Comparison of ENCODE assay signal across 11 cellular contexts in the genomic region with DNA sequence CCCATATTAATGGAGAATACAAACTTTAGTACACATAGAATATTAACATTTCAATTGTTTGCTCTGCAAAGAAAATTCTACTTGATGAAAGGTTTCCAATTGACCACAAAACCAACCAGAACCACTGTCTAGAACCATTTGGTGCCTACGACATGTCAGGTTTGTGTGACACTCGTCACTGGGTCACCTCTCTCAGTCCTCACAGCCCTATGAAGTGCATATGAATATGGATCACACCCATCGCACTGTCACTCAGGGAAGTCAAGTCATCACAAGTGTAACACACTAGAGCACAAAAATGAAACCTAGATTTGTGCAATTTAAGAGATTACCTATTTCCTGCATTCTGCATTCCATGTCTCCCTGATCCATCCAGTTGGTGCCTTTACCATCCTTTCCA. TPM values are rescaled to one million over a fixed set of nuclear protein-coding genes. Genes with fewer than 3 reads are reported as not detected.
DNase-seq lines count a peak whose midpoint lies in the region; ATAC-seq and TF ChIP-seq lines count a peak whose summit lies in the region.
"Had no signal": no experiment of that assay in that cellular context is flagged by ENCODE, and none has a peak within 500 bp of the region (broad histone marks: within the 10 kb centered on the region; RNA-seq: fewer than 3 reads in every experiment).

No MANE protein-coding gene starts in this region.

- CTCF ChIA-PET in activated naive CD4-positive, alpha-beta T cell treated with anti-CD3 and anti-CD28 coated beads, Interleukin-2, amount 10 ng/mL, durations not matched to agents 7 days and 5 days (lab: Charles Lee) = interaction anchor here (1.1 to 1.4 kb wide), 3 partner anchors 15 to 53 kb away, joined by 3 to 5 read pairs (median 3); no protein-coding TSS in a partner anchor

- H3K27ac Mint-ChIP-seq in activated naive CD4-positive, alpha-beta T cell treated with anti-CD3 and anti-CD28 coated beads, Interleukin-2, amount 10 ng/mL, durations not matched to agents 7 days and 5 days = peak overlapping the region; percentile 100
- peak overlapping the region; percentile 49 to 92 for H3K27ac Mint-ChIP-seq in effector memory CD8-positive, alpha-beta T cell

- H3K4me2 ChIP-seq in OCI-LY3 (ENCODE audit: low read length) = peak overlapping the region; percentile 91
- H3K4me2 ChIP-seq: GM23338 had no signal

- H4K20me1 ChIP-seq in OCI-LY3 (ENCODE audit: insufficient read depth, low read length) = no peaks in the 10 kb centered on the region; the same call in 1 of the 2 replicates

- H2AFZ ChIP-seq in OCI-LY3 (ENCODE audit: low read depth, low read length) = no peak overlapping the region
- H2AFZ ChIP-seq: GM23338 had no signal

- peaks cover 35% of the 10 kb centered on the region for H3K36me3 Mint-ChIP-seq in activated naive CD4-positive, alpha-beta T cell treated with anti-CD3 and anti-CD28 coated beads, Interleukin-2, amount 10 ng/mL, durations not matched to agents 7 days and 5 days
- peaks cover 22% of the 10 kb centered on the region for H3K36me3 Mint-ChIP-seq in effector memory CD8-positive, alpha-beta T cell (ENCODE audit: insufficient read depth)

- peak; percentile 26 for ATAC-seq in effector memory CD8-positive, alpha-beta T cell (replicated peaks)

- peaks cover 80% of the 10 kb centered on the region for H3K4me1 Mint-ChIP-seq in activated naive CD4-positive, alpha-beta T cell treated with anti-CD3 and anti-CD28 coated beads, Interleukin-2, amount 10 ng/mL, durations not matched to agents 7 days and 5 days
- peaks cover 58 to 71% of the 10 kb centered on the region in 2 donors for H3K4me1 Mint-ChIP-seq in effector memory CD8-positive, alpha-beta T cell (ENCODE audit: low read depth in 2 of 2)

- no peak for TF ChIP-seq POLR2A in suprapubic skin (IDR thresholded peaks at IDR 0.05)

- peak overlapping the region; percentile 73 for H3K4me3 Mint-ChIP-seq in activated naive CD4-positive, alpha-beta T cell treated with anti-CD3 and anti-CD28 coated beads, Interleukin-2, amount 10 ng/mL, durations not matched to agents 7 days and 5 days
- H3K4me3 Mint-ChIP-seq in effector memory CD8-positive, alpha-beta T cell = peak overlapping the region; percentile 66 to 81
- H3K4me3 Mint-ChIP-seq: GM23338 had no signal

- no peak for DNase-seq in activated naive CD4-positive, alpha-beta T cell treated with anti-CD3 and anti-CD28 coated beads, Interleukin-2, amount 10 ng/mL, durations not matched to agents 7 days and 5 days
- no peak for DNase-seq in activated naive CD4-positive, alpha-beta T cell treated with Interleukin-2 at 50 U/mL for 16 hours
- DNase-seq in effector memory CD8-positive, alpha-beta T cell = peak in 1 of 3 experiments; percentile 3
- no peak for DNase-seq in suprapubic skin (ENCODE audit: low spot score in 2 of 2)
- no peak for DNase-seq in NCI-H2107 (lab: John Stamatoyannopoulos, UW)
- no peak for DNase-seq in cerebellum (ENCODE audit: low spot score)
- no peak for DNase-seq in NCI-H526 (lab: John Stamatoyannopoulos, UW)
- DNase-seq: left ventricle myocardium inferior had no signal

- H3K9me3 ChIP-seq in OCI-LY3 (ENCODE audit: insufficient read depth, low read length) = no peaks in the 10 kb centered on the region
- H3K9me3 ChIP-seq in suprapubic skin = no peaks in the 10 kb centered on the region
- H3K9me3 ChIP-seq: left ventricle myocardium inferior, thoracic aorta had no signal

- no peaks in the 10 kb centered on the region for H3K27me3 ChIP-seq in OCI-LY3 (ENCODE audit: low read depth, low read length)
- no peaks in the 10 kb centered on the region for H3K27me3 ChIP-seq in suprapubic skin

- H3K9ac ChIP-seq in OCI-LY3 (ENCODE audit: low read length) = peak overlapping the region; percentile 23; the same call in 1 of the 2 replicates

- peaks cover 60% of the 10 kb centered on the region for H3K79me2 ChIP-seq in OCI-LY3 (ENCODE audit: low read length)

- TF ChIP-seq CTCF in OCI-LY3 (IDR thresholded peaks at IDR 0.05; ENCODE audit: low read depth, low read length) = no peak
- no peak for TF ChIP-seq CTCF in suprapubic skin (IDR thresholded peaks at IDR 0.05)

- H3K36me3 ChIP-seq in OCI-LY3 (replicated peaks; ENCODE audit: low read depth, low read length) (peaks cover 7% of the 10 kb centered on the region), suprapubic skin (peaks cover 4% of the 10 kb centered on the region)
- H3K36me3 ChIP-seq: thoracic aorta had no signal

- H3K4me1 ChIP-seq in OCI-LY3 (ENCODE audit: low read length) (peaks cover 38% of the 10 kb centered on the region), suprapubic skin (peaks cover 24% of the 10 kb centered on the region)

- H3K4me3 ChIP-seq in OCI-LY3 (ENCODE audit: low read length) (peak overlapping the region; percentile 61), suprapubic skin (no peak overlapping the region)
- H3K4me3 ChIP-seq: GM23338, left ventricle myocardium inferior, thoracic aorta had no signal

- H3K27ac ChIP-seq in OCI-LY3 (ENCODE audit: low read length) (peak overlapping the region; percentile 93), suprapubic skin (peak overlapping the region; percentile 28)

- TF ChIP-seq EP300 in suprapubic skin (IDR thresholded peaks at IDR 0.05) = no peak

- H3K9me3 Mint-ChIP-seq in activated naive CD4-positive, alpha-beta T cell treated with anti-CD3 and anti-CD28 coated beads, Interleukin-2, amount 10 ng/mL, durations not matched to agents 7 days and 5 days = no peaks in the 10 kb centered on the region
- H3K9me3 Mint-ChIP-seq in effector memory CD8-positive, alpha-beta T cell = no peaks in the 10 kb centered on the region
- H3K9me3 Mint-ChIP-seq: GM23338 had no signal

- no peaks in the 10 kb centered on the region for H3K27me3 Mint-ChIP-seq in activated naive CD4-positive, alpha-beta T cell treated with anti-CD3 and anti-CD28 coated beads, Interleukin-2, amount 10 ng/mL, durations not matched to agents 7 days and 5 days
- no peaks in the 10 kb centered on the region for H3K27me3 Mint-ChIP-seq in effector memory CD8-positive, alpha-beta T cell

- WGBS in suprapubic skin = 93% methylated on average over 3 of the region's 3 CpGs

RNA-seq across cellular contexts. Expression of gene PTPN2, which starts 43.7 kb away (rescaled TPM):
- total RNA-seq in suprapubic skin (10 to 100 TPM; 36.9 to 49.2 (median 38.7) TPM), cerebellum (30.7 TPM)
